ENCODE assay signal across 1 cellular context in genomic region chr5:143051244-143052058, GRCh38.
TF ChIP-seq lines count a peak whose summit lies in the region.

No MANE protein-coding gene starts in this region.

TF ChIP-seq in WTC11, 78 proteins besides CTCF, POLR2A, EP300 and RAD21 (continued from another document):
- no peak for TF ChIP-seq FOXP4 (CRISPR knock-in tag; IDR thresholded peaks at IDR 0.05)
- TF ChIP-seq E2F5 (CRISPR knock-in tag; IDR thresholded peaks at IDR 0.05): no peak
- no peak for TF ChIP-seq ZNF317 (CRISPR knock-in tag; IDR thresholded peaks at IDR 0.05; ENCODE audit: borderline replicate concordance, low read depth)
- no peak for TF ChIP-seq FOXK1 (CRISPR knock-in tag; IDR thresholded peaks at IDR 0.05)
- no peak for TF ChIP-seq TEAD1 (CRISPR knock-in tag; IDR thresholded peaks at IDR 0.05)
- no peak for TF ChIP-seq RORB (CRISPR knock-in tag; IDR thresholded peaks at IDR 0.05)
- TF ChIP-seq MAX (CRISPR knock-in tag; IDR thresholded peaks at IDR 0.05): no peak
- TF ChIP-seq ZNF138 (CRISPR knock-in tag; conservative IDR thresholded peaks at IDR 0.05): no peak
- no peak for TF ChIP-seq ERG (CRISPR knock-in tag; IDR thresholded peaks at IDR 0.05)
- TF ChIP-seq USF2 (CRISPR knock-in tag; IDR thresholded peaks at IDR 0.05): no peak
- no peak for TF ChIP-seq ETV6 (CRISPR knock-in tag; IDR thresholded peaks at IDR 0.05)
- TF ChIP-seq ATF2 (CRISPR knock-in tag; IDR thresholded peaks at IDR 0.05; ENCODE audit: borderline replicate concordance, low read depth): no peak
- TF ChIP-seq AFF4 (CRISPR knock-in tag; IDR thresholded peaks at IDR 0.05; ENCODE audit: borderline replicate concordance): no peak
- TF ChIP-seq ELF4 (CRISPR knock-in tag; IDR thresholded peaks at IDR 0.05; ENCODE audit: low read depth): no peak
- no peak for TF ChIP-seq JUN (CRISPR knock-in tag; IDR thresholded peaks at IDR 0.05)
